Comparison of ENCODE assay signal across 18 cellular contexts in the genomic region with DNA sequence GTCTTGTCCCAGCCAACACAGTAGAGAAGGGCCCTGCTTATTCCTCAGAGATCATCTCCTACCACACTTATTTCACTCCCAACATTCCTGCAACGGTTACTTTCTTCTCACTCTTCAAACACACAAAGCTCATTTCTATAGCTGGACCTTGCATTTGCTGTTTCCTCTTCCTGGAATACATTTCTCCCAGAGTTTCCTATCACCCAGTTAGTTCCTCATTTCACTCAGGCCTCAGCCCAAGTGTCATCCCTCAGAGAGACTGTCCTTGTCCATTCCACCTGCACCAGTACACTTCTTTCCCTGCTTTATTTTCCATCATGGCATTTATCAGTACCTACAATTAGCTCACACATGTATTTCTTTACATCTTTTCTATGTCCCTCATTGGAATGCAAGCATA.
"Had no signal": no experiment of that assay in that cellular context is flagged by ENCODE, and none has a peak within 500 bp of the region (broad histone marks: within the 10 kb centered on the region; RNA-seq: fewer than 3 reads in every experiment).

No MANE protein-coding gene starts in this region.

- H3K4me1 Mint-ChIP-seq: activated naive CD4-positive, alpha-beta T cell treated with anti-CD3 and anti-CD28 coated beads, Interleukin-2, amount 50 U/mL, for 24 hours had no signal

- H3K4me3 Mint-ChIP-seq: activated CD8-positive, alpha-beta T cell treated with anti-CD3 and anti-CD28 coated beads for 36 hours; activated naive CD4-positive, alpha-beta T cell treated with anti-CD3 and anti-CD28 coated beads, Interleukin-2, amount 50 U/mL, for 24 hours; activated T-cell treated with anti-CD3 and anti-CD28 coated beads, Interleukin-2, amount 50 U/mL, for 4 hours; natural killer cell treated with Interleukin-12 subunit alpha and Interleukin-12 subunit beta and Interleukin-15 and Interleukin-18, amount 100 ng/mL, for 72 hours; WTC11 had no signal

- H3K9me3 Mint-ChIP-seq: activated CD8-positive, alpha-beta T cell treated with anti-CD3 and anti-CD28 coated beads for 36 hours; activated naive CD4-positive, alpha-beta T cell treated with anti-CD3 and anti-CD28 coated beads, Interleukin-2, amount 50 U/mL, for 24 hours; WTC11 had no signal

- DNase-seq: activated CD4-positive, alpha-beta T cell treated with anti-CD3 and anti-CD28 coated beads for 4 hours; activated CD8-positive, alpha-beta T cell treated with anti-CD3 and anti-CD28 coated beads for 36 hours; activated effector memory CD4-positive, alpha-beta T cell treated with anti-CD3 and anti-CD28 coated beads, Interleukin-2, amount 50 U/mL, for 16 hours; activated T-cell treated with anti-CD3 and anti-CD28 coated beads, Interleukin-2, amount 50 U/mL, for 4 hours; adrenal gland; hypothalamus; mesendoderm; occipital lobe; right cardiac atrium; stimulated activated CD4-positive, alpha-beta T cell treated with anti-CD3 and anti-CD28 coated beads, Interleukin-15, amount 100 ng/mL, for 24 hours; stimulated activated CD4-positive, alpha-beta T cell treated with anti-CD3 and anti-CD28 coated beads, Interleukin-4, amount 100 ng/mL, for 24 hours; stimulated activated CD8-positive, alpha-beta memory T cell treated with anti-CD3 and anti-CD28 coated beads, Interleukin-4, amount 100 ng/mL, for 48 hours; stimulated activated naive CD8-positive, alpha-beta T cell treated with anti-CD3 and anti-CD28 coated beads, Interleukin-15, Interleukin-2, amounts not matched to agents 100 U/mL and 50 U/mL, for 24 hours; T1000; transverse colon had no signal

- H3K27ac Mint-ChIP-seq: activated CD8-positive, alpha-beta T cell treated with anti-CD3 and anti-CD28 coated beads for 36 hours; activated naive CD4-positive, alpha-beta T cell treated with anti-CD3 and anti-CD28 coated beads, Interleukin-2, amount 50 U/mL, for 24 hours; natural killer cell treated with Interleukin-12 subunit alpha and Interleukin-12 subunit beta and Interleukin-15 and Interleukin-18, amount 100 ng/mL, for 72 hours; WTC11 had no signal

- H3K27me3 Mint-ChIP-seq: activated CD8-positive, alpha-beta T cell treated with anti-CD3 and anti-CD28 coated beads for 36 hours; activated naive CD4-positive, alpha-beta T cell treated with anti-CD3 and anti-CD28 coated beads, Interleukin-2, amount 50 U/mL, for 24 hours had no signal

- ATAC-seq: activated CD8-positive, alpha-beta T cell treated with anti-CD3 and anti-CD28 coated beads for 36 hours; activated T-cell treated with anti-CD3 and anti-CD28 coated beads, Interleukin-2, amount 50 U/mL, for 4 hours; natural killer cell treated with Interleukin-12 subunit alpha and Interleukin-12 subunit beta and Interleukin-15 and Interleukin-18, amount 100 ng/mL, for 72 hours; right cardiac atrium; stimulated activated naive CD8-positive, alpha-beta T cell treated with anti-CD3 and anti-CD28 coated beads, Interleukin-15, Interleukin-2, amounts not matched to agents 100 U/mL and 50 U/mL, for 24 hours; WTC11 had no signal

- H3K36me3 Mint-ChIP-seq: WTC11 had no signal
